Comparison of ENCODE assay signal across 10 cellular contexts in the genomic region with DNA sequence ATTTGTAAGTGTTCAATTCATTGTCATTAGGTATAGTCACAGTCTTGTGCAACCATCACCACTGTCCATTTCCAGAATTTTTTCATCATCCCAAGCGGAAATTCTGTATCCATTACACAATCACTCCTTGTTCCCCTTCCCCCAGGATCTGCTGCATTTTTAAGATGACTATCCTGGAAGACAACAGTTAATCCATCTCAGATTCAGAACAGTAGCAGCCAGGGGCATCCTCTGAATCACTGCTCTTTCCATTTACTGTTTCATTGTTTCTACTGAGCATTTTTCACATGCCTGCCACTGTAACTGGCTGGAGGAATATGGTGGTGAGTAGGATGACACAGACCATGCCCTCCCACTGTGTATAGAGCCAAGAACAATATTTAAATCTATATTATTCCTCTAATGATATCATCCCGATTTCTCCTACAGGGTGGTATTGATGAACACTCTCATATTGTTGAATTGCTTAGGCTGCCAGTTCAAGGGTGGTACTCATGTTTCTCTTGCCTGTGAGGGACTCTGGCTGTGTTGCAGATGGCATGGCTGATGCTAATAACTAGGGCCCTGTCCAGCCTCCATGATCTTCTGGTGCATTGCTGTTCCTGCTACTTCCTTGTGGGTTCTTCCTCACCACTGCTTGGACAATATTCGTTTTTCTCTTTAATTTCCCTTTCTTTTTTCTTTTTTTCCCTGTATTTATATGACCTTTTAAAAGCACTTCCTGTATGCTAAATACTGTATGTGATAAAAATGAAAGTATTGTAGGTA. TPM values are rescaled to one million over a fixed set of nuclear protein-coding genes. Genes with fewer than 3 reads are reported as not detected.
DNase-seq lines count a peak whose midpoint lies in the region; ATAC-seq and TF ChIP-seq lines count a peak whose summit lies in the region.
"Had no signal": no experiment of that assay in that cellular context is flagged by ENCODE, and none has a peak within 500 bp of the region (broad histone marks: within the 10 kb centered on the region; RNA-seq: fewer than 3 reads in every experiment).

No MANE protein-coding gene starts in this region.

- peak overlapping the region; percentile 90 for H3K27ac ChIP-seq in AG04450 (ENCODE audit: low read depth, low read length)
- H3K27ac ChIP-seq in tibial nerve, result peak overlapping the region in 1 of 4 donors; percentile 0
- no peak overlapping the region for H3K27ac ChIP-seq in WERI-Rb-1

- CTCF ChIA-PET in AG04450 (lab: Charles Lee), result no interaction called here

- peaks cover 15% of the 10 kb centered on the region for H3K36me3 Mint-ChIP-seq in HFFc6 (ENCODE audit: low read depth)
- H3K36me3 Mint-ChIP-seq in activated naive CD8-positive, alpha-beta T cell treated with anti-CD3 and anti-CD28 coated beads, Interleukin-2, amount 50 U/mL, for 24 hours (ENCODE audit: low read depth), result peaks cover 2% of the 10 kb centered on the region

- peak overlapping the region; percentile 79 for H3K4me3 Mint-ChIP-seq in HFFc6
- H3K4me3 Mint-ChIP-seq in activated naive CD8-positive, alpha-beta T cell treated with anti-CD3 and anti-CD28 coated beads, Interleukin-2, amount 50 U/mL, for 24 hours, result no peak overlapping the region

- TF ChIP-seq CTCF in AG04450 (IDR thresholded peaks at IDR 0.05; ENCODE audit: low read depth, low read length) (no peak), HFFc6 (IDR thresholded peaks at IDR 0.05) (no peak), tibial nerve (IDR thresholded peaks at IDR 0.05) (no peak), WERI-Rb-1 (IDR thresholded peaks at IDR 0.05; ENCODE audit: low read depth, low read length) (no peak)

- H3K4me1 ChIP-seq in tibial nerve, result peaks cover 0 to 63% (median 37%) of the 10 kb centered on the region in 4 donors

- no peaks in the 10 kb centered on the region for H3K27me3 ChIP-seq in AG04450 (ENCODE audit: control insufficient read depth, insufficient read depth, low read length)
- H3K27me3 ChIP-seq in tibial nerve, result no peaks in the 10 kb centered on the region
- H3K27me3 ChIP-seq in WERI-Rb-1 (ENCODE audit: insufficient read depth, low read depth, severe bottlenecking), result no peaks in the 10 kb centered on the region
- H3K27me3 ChIP-seq: heart right ventricle had no signal

- no peak for TF ChIP-seq EP300 in tibial nerve (IDR thresholded peaks at IDR 0.05)

- peak; percentile 58 for ATAC-seq in activated naive CD8-positive, alpha-beta T cell treated with anti-CD3 and anti-CD28 coated beads, Interleukin-2, amount 50 U/mL, for 24 hours
- no peak for ATAC-seq in HG03442 (IDR thresholded peaks at IDR 0.05; ENCODE audit: unreplicated experiment)

- no peaks in the 10 kb centered on the region for H3K36me3 ChIP-seq in tibial nerve
- no peaks in the 10 kb centered on the region for H3K36me3 ChIP-seq in WERI-Rb-1
- H3K36me3 ChIP-seq: heart right ventricle had no signal

- peaks cover 85% of the 10 kb centered on the region for H3K4me1 Mint-ChIP-seq in HFFc6 (ENCODE audit: low read depth)
- peaks cover 48% of the 10 kb centered on the region for H3K4me1 Mint-ChIP-seq in activated naive CD8-positive, alpha-beta T cell treated with anti-CD3 and anti-CD28 coated beads, Interleukin-2, amount 50 U/mL, for 24 hours

- peaks cover 2% of the 10 kb centered on the region; the same call in 1 of the 2 replicates for H3K27me3 Mint-ChIP-seq in HFFc6 (ENCODE audit: insufficient read depth)
- no peaks in the 10 kb centered on the region for H3K27me3 Mint-ChIP-seq in activated naive CD8-positive, alpha-beta T cell treated with anti-CD3 and anti-CD28 coated beads, Interleukin-2, amount 50 U/mL, for 24 hours

- H3K27ac Mint-ChIP-seq in HFFc6, result peak overlapping the region; percentile 100
- H3K27ac Mint-ChIP-seq in activated naive CD8-positive, alpha-beta T cell treated with anti-CD3 and anti-CD28 coated beads, Interleukin-2, amount 50 U/mL, for 24 hours, result peak overlapping the region; percentile 24

- POLR2A ChIA-PET in AG04450 (lab: Yijun Ruan, JAX), result interaction anchor here (1.3 to 2.5 kb wide), 2 partner anchors 190 kb away, joined by 12 to 20 read pairs; a partner anchor contains a TSS

- no peaks in the 10 kb centered on the region for H3K9me3 Mint-ChIP-seq in HFFc6
- H3K9me3 Mint-ChIP-seq in activated naive CD8-positive, alpha-beta T cell treated with anti-CD3 and anti-CD28 coated beads, Interleukin-2, amount 50 U/mL, for 24 hours, result no peaks in the 10 kb centered on the region

- H3K9me3 ChIP-seq in AG04450 (ENCODE audit: control insufficient read depth, insufficient read depth, low read length) (no peaks in the 10 kb centered on the region), tibial nerve (no peaks in the 10 kb centered on the region), WERI-Rb-1 (ENCODE audit: severe bottlenecking) (no peaks in the 10 kb centered on the region)
- H3K9me3 ChIP-seq: heart right ventricle had no signal

- no peak for TF ChIP-seq POLR2A in tibial nerve (IDR thresholded peaks at IDR 0.05)

- H3K4me3 ChIP-seq in AG04450 (ENCODE audit: low read depth, low read length) (no peak overlapping the region; the same call in 1 of the 2 replicates), tibial nerve (no peak overlapping the region), WERI-Rb-1 (ENCODE audit: low read depth, low read length) (no peak overlapping the region)
- H3K4me3 ChIP-seq: heart right ventricle had no signal

- DNase-seq in AG04450 (ENCODE audit: low read depth, low spot score) (peak; percentile 63), HFFc6 (peak; percentile 96), islet precursor cell (peak; percentile 86), tibial nerve (ENCODE audit: low spot score in 2 of 2) (no peak), T-helper 1 cell (no peak), WERI-Rb-1 (no peak)
- DNase-seq in activated naive CD8-positive, alpha-beta T cell treated with anti-CD3 and anti-CD28 coated beads, Interleukin-2, amount 50 U/mL, for 24 hours, result no peak
- DNase-seq: heart right ventricle; stimulated activated CD4-positive, alpha-beta T cell treated with anti-CD3 and anti-CD28 coated beads, Interleukin-4, amount 100 ng/mL, for 4 hours had no signal

- 44 to 52% methylated on average over 3 of the region's 3 CpGs for WGBS in tibial nerve, 2 donors

RNA-seq across cellular contexts. Expression of a gene that starts 59.0 kb away (rescaled TPM):
- polyA plus RNA-seq in AG04450 (2011; rRNA removed), result 6.3 and 6.6 TPM in 2 replicates
- polyA minus RNA-seq in AG04450 (2011; rRNA and poly(A)+ RNA removed), result 11.4 and 14.3 TPM in 2 replicates
- total RNA-seq in HFFc6 (2021; fragmentation: NEBNext Ultra II Directional; extraction: Animal tissue kit (Norgen Biotek cat#: 25700)), result 10 to 100 TPM; 11.4 to 15.7 (median 13.4) TPM
- total RNA-seq in tibial nerve, result 10 to 100 TPM; 12.9 to 23.2 (median 17.1) TPM

Comparison
In these comparisons a context has a peak if more than half of its experiments do, and no peak if none do; other contexts are left out.
1. DNase-seq: peak in AG04450 (single experiment), HFFc6 (single experiment) and islet precursor cell (single experiment); none in activated naive CD8-positive, alpha-beta T cell treated with anti-CD3 and anti-CD28 coated beads, Interleukin-2, amount 50 U/mL, for 24 hours (single experiment), tibial nerve (0 of 2), T-helper 1 cell (0 of 5) and WERI-Rb-1 (single experiment).